In genomic region chr15:40878785-40879184, GRCh38 we compare ENCODE assay signal across 9 cellular contexts. TPM values are rescaled to one million over a fixed set of nuclear protein-coding genes. Genes with fewer than 3 reads are reported as not detected.
DNase-seq lines count a peak whose midpoint lies in the region; ATAC-seq and TF ChIP-seq lines count a peak whose summit lies in the region.
"Had no signal": no experiment of that assay in that cellular context is flagged by ENCODE, and none has a peak within 500 bp of the region (broad histone marks: within the 10 kb centered on the region; RNA-seq: fewer than 3 reads in every experiment).

No MANE protein-coding gene starts in this region.

- ATAC-seq in GM19023 (IDR thresholded peaks at IDR 0.05; ENCODE audit: unreplicated experiment), result peak; percentile 56
- ATAC-seq in HG02884 (IDR thresholded peaks at IDR 0.05; ENCODE audit: unreplicated experiment), result peak; percentile 61
- ATAC-seq in activated naive CD4-positive, alpha-beta T cell treated with anti-CD3 and anti-CD28 coated beads, Interleukin-2, amount 50 U/mL, for 72 hours, result peak; percentile 74 to 94
- peak in 2 of 3 donors; percentile 44 to 76 for ATAC-seq in natural killer cell

- intact Hi-C loops in natural killer cell (cut with micrococcal nuclease), result no loop called here

- H3K4me3 Mint-ChIP-seq in natural killer cell, result no peak overlapping the region

- H3K27ac Mint-ChIP-seq in activated naive CD4-positive, alpha-beta T cell treated with anti-CD3 and anti-CD28 coated beads, Interleukin-2, amount 50 U/mL, for 72 hours, result peak overlapping the region in 1 of 2 donors; percentile 53
- H3K27ac Mint-ChIP-seq in natural killer cell, result no peak overlapping the region

- peaks cover 14 to 15% of the 10 kb centered on the region in 2 donors for H3K27me3 Mint-ChIP-seq in natural killer cell (ENCODE audit: low read depth in 2 of 2)

- no peaks in the 10 kb centered on the region for H3K36me3 Mint-ChIP-seq in activated naive CD4-positive, alpha-beta T cell treated with anti-CD3 and anti-CD28 coated beads, Interleukin-2, amount 50 U/mL, for 72 hours
- no peaks in the 10 kb centered on the region for H3K36me3 Mint-ChIP-seq in natural killer cell

- no peak for DNase-seq in activated naive CD4-positive, alpha-beta T cell treated with anti-CD3 and anti-CD28 coated beads, Interleukin-2, amount 50 U/mL, for 72 hours (ENCODE audit: low spot score in 2 of 2)
- DNase-seq in natural killer cell, result no peak
- DNase-seq in NCI-H1417 (lab: John Stamatoyannopoulos, UW), result no peak
- no peak for DNase-seq in putamen (ENCODE audit: low spot score)
- no peak for DNase-seq in SK-N-DZ (ENCODE audit: low spot score)
- no peak for DNase-seq in central memory CD4-positive, alpha-beta T cell

- no peak for TF ChIP-seq CTCF in natural killer cell (IDR thresholded peaks at IDR 0.05)

- H3K4me1 Mint-ChIP-seq in natural killer cell, result peaks cover 5% of the 10 kb centered on the region in 2 donors

- no peaks in the 10 kb centered on the region for H3K9me3 Mint-ChIP-seq in activated naive CD4-positive, alpha-beta T cell treated with anti-CD3 and anti-CD28 coated beads, Interleukin-2, amount 50 U/mL, for 72 hours
- H3K9me3 Mint-ChIP-seq in natural killer cell, result no peaks in the 10 kb centered on the region

RNA-seq across cellular contexts. Expression of gene RHOV, which starts 4.8 kb away (rescaled TPM):
- under 1 TPM in 1 of 2 donors, not detected in 1; 0.72 TPM for total RNA-seq in activated naive CD4-positive, alpha-beta T cell treated with anti-CD3 and anti-CD28 coated beads, Interleukin-2, amount 50 U/mL, for 72 hours
- total RNA-seq in natural killer cell, result not detected
- 0.29 and 1.1 TPM in 2 replicates for polyA plus RNA-seq in SK-N-DZ (2014; cell fraction: cytosol; rRNA removed)
- polyA plus RNA-seq in SK-N-DZ (2014; cell fraction: nucleus; rRNA removed), result 0.10 and 0.52 TPM in 2 replicates
- total RNA-seq: mononuclear cell had no signal

RNA-seq across cellular contexts. Expression of gene VPS18, which starts 15.5 kb away (rescaled TPM):
- total RNA-seq in activated naive CD4-positive, alpha-beta T cell treated with anti-CD3 and anti-CD28 coated beads, Interleukin-2, amount 50 U/mL, for 72 hours, result 1 to 10 TPM; 7.2 to 8.4 TPM
- 10 to 100 TPM; 30.8 to 35.6 (median 34.1) TPM for total RNA-seq in natural killer cell
- polyA plus RNA-seq in SK-N-DZ (2014; cell fraction: cytosol; rRNA removed), result 15.3 and 18.0 TPM in 2 replicates
- polyA plus RNA-seq in SK-N-DZ (2014; cell fraction: nucleus; rRNA removed), result 7.2 and 8.3 TPM in 2 replicates

RNA-seq across cellular contexts. Expression of gene SPINT1, which starts 34.9 kb away (rescaled TPM):
- 1 to 10 TPM; 6.9 to 10.0 TPM for total RNA-seq in activated naive CD4-positive, alpha-beta T cell treated with anti-CD3 and anti-CD28 coated beads, Interleukin-2, amount 50 U/mL, for 72 hours
- 1 to 10 TPM in 2 of 3 donors, under 1 TPM in 1; 0.41 to 3.1 (median 1.7) TPM for total RNA-seq in natural killer cell
- polyA plus RNA-seq in SK-N-DZ (2014; cell fraction: cytosol; rRNA removed), result 0.23 and 0.52 TPM in 2 replicates
- 0.20 and 0.52 TPM in 2 replicates for polyA plus RNA-seq in SK-N-DZ (2014; cell fraction: nucleus; rRNA removed)

RNA-seq across cellular contexts. Expression of gene PPP1R14D, which starts 50.3 kb away (rescaled TPM):
- not detected for total RNA-seq in activated naive CD4-positive, alpha-beta T cell treated with anti-CD3 and anti-CD28 coated beads, Interleukin-2, amount 50 U/mL, for 72 hours
- total RNA-seq in natural killer cell, result not detected
- polyA plus RNA-seq in SK-N-DZ (2014; cell fraction: cytosol; rRNA removed), result 0.65 TPM in 1 of 2 replicates, not detected in the other
- not detected in 2 replicates for polyA plus RNA-seq in SK-N-DZ (2014; cell fraction: nucleus; rRNA removed)
- total RNA-seq: mononuclear cell had no signal

RNA-seq across cellular contexts. Expression of gene DLL4, which starts 50.4 kb away (rescaled TPM):
- total RNA-seq in activated naive CD4-positive, alpha-beta T cell treated with anti-CD3 and anti-CD28 coated beads, Interleukin-2, amount 50 U/mL, for 72 hours, result under 1 TPM in 1 of 2 donors, not detected in 1; 0.16 TPM
- total RNA-seq in natural killer cell, result under 1 TPM in 2 of 3 donors, not detected in 1; 0.10 to 0.16 TPM
- polyA plus RNA-seq in SK-N-DZ (2014; cell fraction: cytosol; rRNA removed), result 1.4 and 1.5 TPM in 2 replicates
- polyA plus RNA-seq in SK-N-DZ (2014; cell fraction: nucleus; rRNA removed), result 0.93 and 1.6 TPM in 2 replicates
- total RNA-seq: mononuclear cell had no signal
